ENCODE assay signal across 22 cellular contexts in genomic region chr4:139819082-139819481, GRCh38.
"Had no signal": no experiment of that assay in that cellular context is flagged by ENCODE, and none has a peak within 500 bp of the region (broad histone marks: within the 10 kb centered on the region; RNA-seq: fewer than 3 reads in every experiment).

No MANE protein-coding gene starts in this region.

- DNase-seq: activated CD4-positive, alpha-beta T cell treated with anti-CD3 and anti-CD28 coated beads for 1 hour; activated CD8-positive, alpha-beta memory T cell treated with anti-CD3 and anti-CD28 coated beads for 24 hours; activated CD8-positive, alpha-beta memory T cell treated with anti-CD3 and anti-CD28 coated beads, Interleukin-2, amount 50 U/mL, for 48 hours; activated effector memory CD4-positive, alpha-beta T cell treated with anti-CD3 and anti-CD28 coated beads, Interleukin-2, amount 50 U/mL, for 16 hours; activated naive CD4-positive, alpha-beta T cell treated with anti-CD3 and anti-CD28 coated beads, Interleukin-2, amount 50 U/mL, for 16 hours; activated T-cell treated with anti-CD3 and anti-CD28 coated beads, Interleukin-2, amount 50 U/mL, for 48 hours; aorta; brain microvascular endothelial cell; cortex of kidney; erythroblast; heart right ventricle; mesenchymal stem cell; naive thymus-derived CD8-positive, alpha-beta T cell; nucleus accumbens; sigmoid colon; stimulated activated CD4-positive, alpha-beta T cell treated with anti-CD3 and anti-CD28 coated beads, Interleukin-4, amount 100 ng/mL, for 24 hours; T-helper 2 cell; tibial artery; WERI-Rb-1 had no signal

- H3K27me3 ChIP-seq: brain microvascular endothelial cell, gastroesophageal sphincter, heart right ventricle, sigmoid colon, tibial artery had no signal

- H3K4me1 Mint-ChIP-seq: central memory CD8-positive, alpha-beta T cell had no signal

- H3K4me3 Mint-ChIP-seq: central memory CD8-positive, alpha-beta T cell; naive thymus-derived CD8-positive, alpha-beta T cell; stimulated activated effector memory CD8-positive, alpha-beta T cell treated with anti-CD3 and anti-CD28 coated beads, Interleukin-12 subunit alpha, Interleukin-12 subunit beta, amount 100 ng/mL, for 72 hours had no signal

- H3K9me3 Mint-ChIP-seq: central memory CD8-positive, alpha-beta T cell; naive thymus-derived CD8-positive, alpha-beta T cell; stimulated activated effector memory CD8-positive, alpha-beta T cell treated with anti-CD3 and anti-CD28 coated beads, Interleukin-12 subunit alpha, Interleukin-12 subunit beta, amount 100 ng/mL, for 72 hours had no signal

- H3K4me3 ChIP-seq: gastroesophageal sphincter, heart right ventricle, sigmoid colon, tibial artery had no signal

- H3K27ac Mint-ChIP-seq: naive thymus-derived CD8-positive, alpha-beta T cell; stimulated activated effector memory CD8-positive, alpha-beta T cell treated with anti-CD3 and anti-CD28 coated beads, Interleukin-12 subunit alpha, Interleukin-12 subunit beta, amount 100 ng/mL, for 72 hours had no signal

- H3K27ac ChIP-seq: brain microvascular endothelial cell, tibial artery, WERI-Rb-1 had no signal

- H3K36me3 ChIP-seq: brain microvascular endothelial cell, gastroesophageal sphincter, heart right ventricle, sigmoid colon, tibial artery, WERI-Rb-1 had no signal

- H3K9me3 ChIP-seq: gastroesophageal sphincter, heart right ventricle, sigmoid colon, tibial artery had no signal

- H3K36me3 Mint-ChIP-seq: naive thymus-derived CD8-positive, alpha-beta T cell; stimulated activated effector memory CD8-positive, alpha-beta T cell treated with anti-CD3 and anti-CD28 coated beads, Interleukin-12 subunit alpha, Interleukin-12 subunit beta, amount 100 ng/mL, for 72 hours had no signal
